Comparison of ENCODE assay signal across 16 cellular contexts in genomic region chr2:28623582-28624405, GRCh38.
DNase-seq lines count a peak whose midpoint lies in the region; ATAC-seq and TF ChIP-seq lines count a peak whose summit lies in the region.
"Had no signal": no experiment of that assay in that cellular context is flagged by ENCODE, and none has a peak within 500 bp of the region (broad histone marks: within the 10 kb centered on the region; RNA-seq: fewer than 3 reads in every experiment).

No MANE protein-coding gene starts in this region.

- peak overlapping the region in 1 of 2 experiments; percentile 18 for H3K4ac ChIP-seq in mesenchymal stem cell (ENCODE audit: low read depth in 1 of 2, low read length in 2 of 2)

- no peak overlapping the region for H4K8ac ChIP-seq in mesenchymal stem cell (ENCODE audit: low read length)

- peaks cover 3% of the 10 kb centered on the region for H3K36me3 Mint-ChIP-seq in activated naive CD8-positive, alpha-beta T cell
- no peaks in the 10 kb centered on the region for H3K36me3 Mint-ChIP-seq in stimulated activated naive B cell treated with anti-CD40 and anti-IgM and Interleukin-4, amounts not matched to agents 10 μg/mL and 1 μg/mL and 100 μg/mL, for 72 hours

- ATAC-seq in stimulated activated naive B cell treated with anti-CD40 and anti-IgM and Interleukin-4, amounts not matched to agents 10 μg/mL and 1 μg/mL and 100 μg/mL, for 72 hours (replicated peaks): no peak
- ATAC-seq in HG03135 (IDR thresholded peaks at IDR 0.05; ENCODE audit: unreplicated experiment): no peak
- ATAC-seq: foreskin keratinocyte, PC-3 had no signal

- peak overlapping the region; percentile 8 for H2BK15ac ChIP-seq in mesenchymal stem cell (ENCODE audit: low read depth, poor library complexity, severe bottlenecking)

- no peak for TF ChIP-seq CTCF in brain microvascular endothelial cell (IDR thresholded peaks at IDR 0.05; ENCODE audit: low read depth, low read length, missing control alignments)

- H3K27me3 ChIP-seq in mesenchymal stem cell (ENCODE audit: control insufficient read depth in 1 of 2, insufficient read depth in 1 of 2, low read length in 2 of 2) (no peaks in the 10 kb centered on the region), brain microvascular endothelial cell (replicated peaks) (no peaks in the 10 kb centered on the region)
- H3K27me3 ChIP-seq: foreskin keratinocyte had no signal

- H3K4me1 Mint-ChIP-seq in activated naive CD8-positive, alpha-beta T cell (ENCODE audit: low read depth): peaks cover 92% of the 10 kb centered on the region
- H3K4me1 Mint-ChIP-seq in stimulated activated naive B cell treated with anti-CD40 and anti-IgM and Interleukin-4, amounts not matched to agents 10 μg/mL and 1 μg/mL and 100 μg/mL, for 72 hours: peaks cover 49 to 75% of the 10 kb centered on the region in 2 donors

- no peak overlapping the region for H3K4me2 ChIP-seq in mesenchymal stem cell (ENCODE audit: low read length, poor library complexity, severe bottlenecking)

- H3K27ac ChIP-seq in mesenchymal stem cell (ENCODE audit: low read length, poor library complexity, severe bottlenecking) (no peak overlapping the region), caudate nucleus (ENCODE audit: low read depth, low read length) (no peak overlapping the region), brain microvascular endothelial cell (no peak overlapping the region)
- H3K27ac ChIP-seq: GM23248 had no signal

- no peak overlapping the region for H3K4me3 ChIP-seq in mesenchymal stem cell (ENCODE audit: insufficient read depth in 1 of 2, low read depth in 1 of 2, low read length in 2 of 2)
- no peak overlapping the region for H3K4me3 ChIP-seq in brain microvascular endothelial cell (ENCODE audit: low read depth, low read length)
- H3K4me3 ChIP-seq: GM23248 had no signal

- peak overlapping the region; percentile 34 to 85 for H2BK12ac ChIP-seq in mesenchymal stem cell (ENCODE audit: low read length in 2 of 2)

- no peak overlapping the region for H2BK5ac ChIP-seq in mesenchymal stem cell (ENCODE audit: low read depth, low read length, poor library complexity, severe bottlenecking)

- H3K14ac ChIP-seq in mesenchymal stem cell (ENCODE audit: low read length in 2 of 2): no peak overlapping the region

- in situ Hi-C loops in brain microvascular endothelial cell (cut with HindIII; ENCODE audit: low pct_ligation_motif_present, low sequenced_read_pairs): no loop called here

- H3K9me3 Mint-ChIP-seq in activated naive CD8-positive, alpha-beta T cell (ENCODE audit: low read depth): no peaks in the 10 kb centered on the region
- peaks cover 0 to 2% of the 10 kb centered on the region in 2 donors for H3K9me3 Mint-ChIP-seq in stimulated activated naive B cell treated with anti-CD40 and anti-IgM and Interleukin-4, amounts not matched to agents 10 μg/mL and 1 μg/mL and 100 μg/mL, for 72 hours

- peak overlapping the region; percentile 16 for H4K91ac ChIP-seq in mesenchymal stem cell (ENCODE audit: low read length)

- DNase-seq in activated CD4-positive, CD25-positive, alpha-beta regulatory T cell treated with anti-CD3 and anti-CD28 coated beads, Interleukin-2, amount 50 U/mL, for 72 hours: peak; percentile 25
- no peak for DNase-seq in activated CD4-positive, CD25-positive, alpha-beta regulatory T cell (lab: John Stamatoyannopoulos, UW)
- no peak for DNase-seq in mesenchymal stem cell
- DNase-seq in stimulated activated naive B cell treated with anti-CD40 and anti-IgM and Interleukin-4, amounts not matched to agents 10 μg/mL and 1 μg/mL and 100 μg/mL, for 72 hours: no peak
- no peak for DNase-seq in caudate nucleus (lab: John Stamatoyannopoulos, UW)
- no peak for DNase-seq in brain microvascular endothelial cell
- DNase-seq: 8988T; DMS 273 treated with DMSO at 0.1 percent for 48 hours; foreskin keratinocyte; GM23248; NCI-H1048; NCI-H345; PC-3; stimulated activated CD4-positive, alpha-beta T cell treated with anti-CD3 and anti-CD28 coated beads, Interleukin-4, amount 100 ng/mL, for 4 hours had no signal

- peak overlapping the region; percentile 43 for H2BK120ac ChIP-seq in mesenchymal stem cell (ENCODE audit: low read depth, low read length)

- peak overlapping the region; percentile 85 for H3K4me3 Mint-ChIP-seq in activated naive CD8-positive, alpha-beta T cell
- peak overlapping the region; percentile 56 to 77 for H3K4me3 Mint-ChIP-seq in stimulated activated naive B cell treated with anti-CD40 and anti-IgM and Interleukin-4, amounts not matched to agents 10 μg/mL and 1 μg/mL and 100 μg/mL, for 72 hours

- peak overlapping the region in 1 of 2 experiments; percentile 65 for H3K18ac ChIP-seq in mesenchymal stem cell (ENCODE audit: low read depth in 1 of 2, low read length in 2 of 2)

- H3K27ac Mint-ChIP-seq in activated naive CD8-positive, alpha-beta T cell: peak overlapping the region; percentile 97
- H3K27ac Mint-ChIP-seq in stimulated activated naive B cell treated with anti-CD40 and anti-IgM and Interleukin-4, amounts not matched to agents 10 μg/mL and 1 μg/mL and 100 μg/mL, for 72 hours: no peak overlapping the region

- no peak overlapping the region for H2AFZ ChIP-seq in mesenchymal stem cell (ENCODE audit: low read depth, low read length)
- H2AFZ ChIP-seq: GM23248 had no signal

- H3K79me1 ChIP-seq in mesenchymal stem cell (replicated peaks; ENCODE audit: low read length, poor library complexity, severe bottlenecking): no peaks in the 10 kb centered on the region

- no peak overlapping the region for H2AK5ac ChIP-seq in mesenchymal stem cell (ENCODE audit: low read length, severe bottlenecking)

- H3K27me3 Mint-ChIP-seq in activated naive CD8-positive, alpha-beta T cell: no peaks in the 10 kb centered on the region
- H3K27me3 Mint-ChIP-seq in stimulated activated naive B cell treated with anti-CD40 and anti-IgM and Interleukin-4, amounts not matched to agents 10 μg/mL and 1 μg/mL and 100 μg/mL, for 72 hours: no peaks in the 10 kb centered on the region

- H3K9me3 ChIP-seq in mesenchymal stem cell (ENCODE audit: control insufficient read depth, low read length): no peaks in the 10 kb centered on the region

- over 99% methylated on average over 12 of the region's 12 CpGs for whole genome bisulfite sequencing in mesenchymal stem cell

- peaks cover 19% of the 10 kb centered on the region for H3K4me1 ChIP-seq in mesenchymal stem cell (ENCODE audit: control insufficient read depth, insufficient read depth, low read depth, low read length)

- H3K36me3 ChIP-seq in mesenchymal stem cell (ENCODE audit: control insufficient read depth in 1 of 2, insufficient read depth in 2 of 2, low read depth in 1 of 2, low read length in 2 of 2) (no peaks in the 10 kb centered on the region), brain microvascular endothelial cell (replicated peaks) (no peaks in the 10 kb centered on the region)

- no peak overlapping the region for H3K23ac ChIP-seq in mesenchymal stem cell (ENCODE audit: low read length in 2 of 2)

- H3K9ac ChIP-seq in mesenchymal stem cell (ENCODE audit: low read length): no peak overlapping the region
- H3K9ac ChIP-seq: GM23248 had no signal
